ENCODE assay signal across 8 cellular contexts in genomic region chr6:43476744-43477143, GRCh38. TPM values are rescaled to one million over a fixed set of nuclear protein-coding genes. Genes with fewer than 3 reads are reported as not detected.
DNase-seq lines count a peak whose midpoint lies in the region; ATAC-seq and TF ChIP-seq lines count a peak whose summit lies in the region.

No MANE protein-coding gene starts in this region.

- WGBS in esophagus, 2 donors, result 16 to 19% methylated on average over 2 of the region's 2 CpGs

- peak overlapping the region in 3 of 4 donors; percentile 78 to 81 (median 81) for H3K27ac ChIP-seq in Peyer's patch
- peak overlapping the region; percentile 41 to 57 for H3K27ac ChIP-seq in esophagus (ENCODE audit: low read depth in 2 of 2, low read length in 1 of 2)
- H3K27ac ChIP-seq in gastrocnemius medialis, result peak overlapping the region; percentile 86 to 93 (median 92)

- no peaks in the 10 kb centered on the region for H3K9me3 ChIP-seq in Peyer's patch
- H3K9me3 ChIP-seq in esophagus (ENCODE audit: control insufficient read depth in 2 of 2, insufficient read depth in 1 of 2, low read depth in 1 of 2, low read length in 1 of 2), result no peaks in the 10 kb centered on the region
- no peaks in the 10 kb centered on the region for H3K9me3 ChIP-seq in gastrocnemius medialis

- DNase-seq in Peyer's patch (no peak), gastrocnemius medialis (no peak), HuH-7 (ENCODE audit: low spot score) (no peak), SHP77 treated with DMSO at 0.1 percent for 48 hours (lab: John Stamatoyannopoulos, UW) (no peak)

- H3K36me3 ChIP-seq in Peyer's patch (no peaks in the 10 kb centered on the region), esophagus (ENCODE audit: control insufficient read depth in 2 of 2, insufficient read depth in 2 of 2, low read length in 1 of 2) (no peaks in the 10 kb centered on the region), gastrocnemius medialis (no peaks in the 10 kb centered on the region)

- peaks cover 6 to 18% (median 7%) of the 10 kb centered on the region in 4 donors for H3K4me1 ChIP-seq in Peyer's patch
- peaks cover 0 to 5% of the 10 kb centered on the region in 2 donors for H3K4me1 ChIP-seq in esophagus (ENCODE audit: control insufficient read depth in 2 of 2, insufficient read depth in 2 of 2, low read length in 1 of 2)
- peaks cover 38 to 40% of the 10 kb centered on the region in 2 donors for H3K4me1 ChIP-seq in gastrocnemius medialis

- TF ChIP-seq CTCF in Peyer's patch (IDR thresholded peaks at IDR 0.05) (no peak), gastrocnemius medialis (IDR thresholded peaks at IDR 0.05 in 4 of 5, conservative IDR thresholded peaks at IDR 0.05 in 1 of 5) (no peak)

- H3K27me3 ChIP-seq in Peyer's patch, result no peaks in the 10 kb centered on the region
- no peaks in the 10 kb centered on the region for H3K27me3 ChIP-seq in esophagus (ENCODE audit: control insufficient read depth in 1 of 2, insufficient read depth in 2 of 2, low read length in 2 of 2)
- no peaks in the 10 kb centered on the region for H3K27me3 ChIP-seq in gastrocnemius medialis

- ATAC-seq in GM18498 (IDR thresholded peaks at IDR 0.05; ENCODE audit: unreplicated experiment) (peak; percentile 11), gastrocnemius medialis (no peak), HG02610 (IDR thresholded peaks at IDR 0.05; ENCODE audit: unreplicated experiment) (no peak), GM21529 (IDR thresholded peaks at IDR 0.05; ENCODE audit: unreplicated experiment) (no peak)

- in situ Hi-C loops in gastrocnemius medialis (cut with MboI; ENCODE audit: low sequenced_read_pairs in 4 of 4), result no loop called here

- TF ChIP-seq POLR2A in Peyer's patch (IDR thresholded peaks at IDR 0.05) (no peak), gastrocnemius medialis (IDR thresholded peaks at IDR 0.05) (no peak)

- intact Hi-C loops in gastrocnemius medialis (cut with DNase I; ENCODE audit: low total_unique reads), result loop anchor here (1.0 kb wide), 1 partner anchor 16 kb away; no protein-coding TSS in a partner anchor

- H3K4me3 ChIP-seq in Peyer's patch (peak overlapping the region; percentile 66 to 93 (median 73)), esophagus (ENCODE audit: low read depth in 1 of 2, low read length in 2 of 2) (peak overlapping the region in 1 of 2 donors; percentile 87), gastrocnemius medialis (peak overlapping the region; percentile 80 to 95 (median 87))

RNA-seq across cellular contexts. Expression of gene TJAP1, which starts 0.6 kb away (rescaled TPM):
- total RNA-seq in Peyer's patch (10 to 100 TPM; 21.4 to 58.6 (median 45.7) TPM), gastrocnemius medialis (10 to 100 TPM; 28.8 to 45.2 (median 37.7) TPM)
- polyA plus RNA-seq in esophagus, result 10 to 100 TPM; 10.5 to 15.1 TPM

RNA-seq across cellular contexts. Expression of gene DLK2, which starts 21.4 kb away (rescaled TPM):
- total RNA-seq in Peyer's patch, result not detected
- polyA plus RNA-seq in esophagus, result 10 to 100 TPM; 11.3 to 18.7 TPM
- under 1 TPM in 1 of 4 donors, not detected in 3; 0.20 TPM for total RNA-seq in gastrocnemius medialis

RNA-seq across cellular contexts. Expression of gene LRRC73, which starts 33.4 kb away (rescaled TPM):
- total RNA-seq in Peyer's patch (1 to 10 TPM in 1 of 4 donors, not detected in 3; 3.3 TPM), gastrocnemius medialis (not detected)
- under 1 TPM; 0.14 to 0.24 TPM for polyA plus RNA-seq in esophagus

RNA-seq across cellular contexts. Expression of gene YIPF3, which starts 40.0 kb away (rescaled TPM):
- total RNA-seq in Peyer's patch, result 100 to 1,000 TPM in 2 of 4 donors, 10 to 100 TPM in 2; 78.3 to 165 (median 108) TPM
- polyA plus RNA-seq in esophagus, result 10 to 100 TPM; 54.3 to 64.1 TPM
- total RNA-seq in gastrocnemius medialis, result 10 to 100 TPM; 55.6 to 97.9 (median 73.5) TPM

RNA-seq across cellular contexts. Expression of gene POLR1C, which starts 40.1 kb away (rescaled TPM):
- 10 to 100 TPM in 3 of 4 donors, 1 to 10 TPM in 1; 8.6 to 29.7 (median 16.5) TPM for total RNA-seq in Peyer's patch
- 10 to 100 TPM; 21.5 to 38.9 TPM for polyA plus RNA-seq in esophagus
- total RNA-seq in gastrocnemius medialis, result 10 to 100 TPM; 13.4 to 25.1 (median 16.7) TPM
